In genomic region chr3:136343873-136344281, GRCh38 we compare ENCODE assay signal across 9 cellular contexts.
DNase-seq lines count a peak whose midpoint lies in the region; ATAC-seq lines count a peak whose summit lies in the region.
"Had no signal": no experiment of that assay in that cellular context is flagged by ENCODE, and none has a peak within 500 bp of the region (broad histone marks: within the 10 kb centered on the region; RNA-seq: fewer than 3 reads in every experiment).

No MANE protein-coding gene starts in this region.

- ATAC-seq in HG03442 (IDR thresholded peaks at IDR 0.05; ENCODE audit: unreplicated experiment): no peak

- peak; percentile 76 for DNase-seq in DMS 273 (lab: John Stamatoyannopoulos, UW; ENCODE audit: unreplicated experiment)
- no peak for DNase-seq in DMS 273 treated with DMSO at 0.1 percent for 48 hours (lab: John Stamatoyannopoulos, UW)
- DNase-seq in SHP77 treated with DMSO at 0.1 percent for 48 hours (lab: John Stamatoyannopoulos, UW): peak; percentile 96
- peak; percentile 29 for DNase-seq in globus pallidus (ENCODE audit: low spot score)
- peak; percentile 97 for DNase-seq in renal cortical epithelial cell (ENCODE audit: low read depth)
- DNase-seq in NCI-H2081 treated with DMSO at 0.1 percent for 48 hours (lab: John Stamatoyannopoulos, UW): no peak
- no peak for DNase-seq in activated gamma-delta T cell treated with Interleukin-2 at 50 U/mL for 16 hours
- DNase-seq: naive B cell had no signal

Comparison
In these comparisons a context has a peak if more than half of its experiments do, and no peak if none do; other contexts are left out.
1. DNase-seq: peak in DMS 273 (single experiment), SHP77 treated with DMSO at 0.1 percent for 48 hours (single experiment), globus pallidus (single experiment) and renal cortical epithelial cell (single experiment); none in DMS 273 treated with DMSO at 0.1 percent for 48 hours (single experiment), NCI-H2081 treated with DMSO at 0.1 percent for 48 hours (single experiment) and activated gamma-delta T cell treated with Interleukin-2 at 50 U/mL for 16 hours (single experiment).